In genomic region chr5:6570530-6570929, GRCh38 we compare ENCODE assay signal across 25 cellular contexts.
DNase-seq lines count a peak whose midpoint lies in the region; ATAC-seq and TF ChIP-seq lines count a peak whose summit lies in the region.
"Had no signal": no experiment of that assay in that cellular context is flagged by ENCODE, and none has a peak within 500 bp of the region (broad histone marks: within the 10 kb centered on the region; RNA-seq: fewer than 3 reads in every experiment).

No MANE protein-coding gene starts in this region.

- DNase-seq in NCI-H146 (lab: John Stamatoyannopoulos, UW), result peak; percentile 12
- no peak for DNase-seq in NCI-H146 treated with DMSO at 0.1 percent for 48 hours (lab: John Stamatoyannopoulos, UW; ENCODE audit: unreplicated experiment)
- peak; percentile 25 for DNase-seq in activated effector memory CD4-positive, alpha-beta T cell treated with anti-CD3 and anti-CD28 coated beads, Interleukin-2, amount 50 U/mL, for 16 hours
- no peak for DNase-seq in activated effector memory CD4-positive, alpha-beta T cell treated with Interleukin-2 at 50 U/mL for 16 hours
- no peak for DNase-seq in endothelial cell (ENCODE audit: low spot score)
- DNase-seq in osteocyte (ENCODE audit: extremely low spot score, unreplicated experiment), result peak; percentile 69
- no peak for DNase-seq in gastrocnemius medialis
- DNase-seq: CD8-positive, alpha-beta memory T cell; DMS 273 treated with DMSO at 0.1 percent for 48 hours; DMS79; EL; GDM1; NCI-H1048; NCI-H1417; NCI-H187; NCI-H2081 treated with DMSO at 0.1 percent for 48 hours; NCI-H524; SHP77 treated with DMSO at 0.1 percent for 48 hours had no signal

- TF ChIP-seq POLR2A in gastrocnemius medialis (IDR thresholded peaks at IDR 0.05), result no peak

- H3K4me1 Mint-ChIP-seq in endothelial cell (ENCODE audit: unreplicated experiment), result no peaks in the 10 kb centered on the region
- H3K4me1 Mint-ChIP-seq in osteocyte (ENCODE audit: unreplicated experiment), result no peaks in the 10 kb centered on the region
- H3K4me1 Mint-ChIP-seq: B cell; CD8-positive, alpha-beta memory T cell had no signal

- ATAC-seq in GM21529 (IDR thresholded peaks at IDR 0.05; ENCODE audit: unreplicated experiment), result no peak
- no peak for ATAC-seq in gastrocnemius medialis
- ATAC-seq: GM12878, Panc1 had no signal

- TF ChIP-seq CTCF in endothelial cell (IDR thresholded peaks at IDR 0.05; ENCODE audit: unreplicated experiment), result no peak
- TF ChIP-seq CTCF in osteocyte (IDR thresholded peaks at IDR 0.05), result no peak
- TF ChIP-seq CTCF in gastrocnemius medialis (IDR thresholded peaks at IDR 0.05 in 4 of 5, conservative IDR thresholded peaks at IDR 0.05 in 1 of 5), result no peak

- peak overlapping the region; percentile 9 for H3K27ac Mint-ChIP-seq in endothelial cell (ENCODE audit: unreplicated experiment)
- H3K27ac Mint-ChIP-seq in osteocyte (ENCODE audit: unreplicated experiment), result no peak overlapping the region
- H3K27ac Mint-ChIP-seq: B cell; CD8-positive, alpha-beta memory T cell had no signal

- no peak overlapping the region for H3K4me3 ChIP-seq in gastrocnemius medialis
- H3K4me3 ChIP-seq: GM12878, SK-N-MC had no signal

- H3K9me3 Mint-ChIP-seq in endothelial cell (ENCODE audit: unreplicated experiment) (no peaks in the 10 kb centered on the region), osteocyte (ENCODE audit: unreplicated experiment) (no peaks in the 10 kb centered on the region)
- H3K9me3 Mint-ChIP-seq: CD8-positive, alpha-beta memory T cell had no signal

- H3K9me3 ChIP-seq in gastrocnemius medialis, result no peaks in the 10 kb centered on the region

- no peak overlapping the region for H3K27ac ChIP-seq in gastrocnemius medialis
- H3K27ac ChIP-seq: 22Rv1, C4-2B, SK-N-MC had no signal

- no peaks in the 10 kb centered on the region for H3K27me3 ChIP-seq in gastrocnemius medialis

- H3K36me3 Mint-ChIP-seq in endothelial cell (ENCODE audit: low read depth, unreplicated experiment), result peaks cover 2% of the 10 kb centered on the region
- no peaks in the 10 kb centered on the region for H3K36me3 Mint-ChIP-seq in osteocyte (ENCODE audit: unreplicated experiment)
- H3K36me3 Mint-ChIP-seq: CD8-positive, alpha-beta memory T cell had no signal

- in situ Hi-C loops in gastrocnemius medialis (cut with MboI; ENCODE audit: low sequenced_read_pairs in 4 of 4), result loop anchor here in 1 of 4 donors (10.0 kb wide), 1 partner anchor 1086 kb away; no protein-coding TSS in a partner anchor

- H3K36me3 ChIP-seq in gastrocnemius medialis, result no peaks in the 10 kb centered on the region

- H3K4me1 ChIP-seq in gastrocnemius medialis, result peaks cover 3 to 4% of the 10 kb centered on the region in 2 donors

- H3K4me3 Mint-ChIP-seq in endothelial cell (ENCODE audit: unreplicated experiment), result no peak overlapping the region
- H3K4me3 Mint-ChIP-seq in osteocyte (ENCODE audit: unreplicated experiment), result no peak overlapping the region
- H3K4me3 Mint-ChIP-seq: B cell; CD8-positive, alpha-beta memory T cell had no signal

- H3K27me3 Mint-ChIP-seq in endothelial cell (ENCODE audit: unreplicated experiment) (peaks cover 12% of the 10 kb centered on the region), osteocyte (ENCODE audit: unreplicated experiment) (peaks cover 2% of the 10 kb centered on the region)

- intact Hi-C loops in gastrocnemius medialis (cut with DNase I; ENCODE audit: low total_unique reads), result loop anchor here (10.0 kb wide), 1 partner anchor 776 kb away; no protein-coding TSS in a partner anchor

Comparison
In these comparisons a context has a peak if more than half of its experiments do, and no peak if none do; other contexts are left out.
1. DNase-seq: peak in NCI-H146 (single experiment), activated effector memory CD4-positive, alpha-beta T cell treated with anti-CD3 and anti-CD28 coated beads, Interleukin-2, amount 50 U/mL, for 16 hours (single experiment) and osteocyte (single experiment); none in NCI-H146 treated with DMSO at 0.1 percent for 48 hours (single experiment), activated effector memory CD4-positive, alpha-beta T cell treated with Interleukin-2 at 50 U/mL for 16 hours (single experiment), endothelial cell (single experiment) and gastrocnemius medialis (0 of 2).